ENCODE assay signal across 9 cellular contexts in genomic region chr1:157105988-157106812, GRCh38. TPM values are rescaled to one million over a fixed set of nuclear protein-coding genes. Genes with fewer than 3 reads are reported as not detected.
DNase-seq lines count a peak whose midpoint lies in the region; ATAC-seq, FAIRE-seq and TF ChIP-seq lines count a peak whose summit lies in the region.
"Had no signal": no experiment of that assay in that cellular context is flagged by ENCODE, and none has a peak within 500 bp of the region (broad histone marks: within the 10 kb centered on the region; RNA-seq: fewer than 3 reads in every experiment).

No MANE protein-coding gene starts in this region.

- H3K27me3 ChIP-seq in skeletal muscle satellite cell (ENCODE audit: control insufficient read depth, insufficient read depth, low read length), result peaks cover 35% of the 10 kb centered on the region

- H3K4me2 ChIP-seq in A549, result peak overlapping the region; percentile 36; the same call in 2 of the 3 replicates
- peak overlapping the region; percentile 45 for H3K4me2 ChIP-seq in skeletal muscle satellite cell (ENCODE audit: low read length)

- no peaks in the 10 kb centered on the region for H3K36me3 ChIP-seq in skeletal muscle satellite cell (ENCODE audit: insufficient read depth, low read length)

- peaks cover 19% of the 10 kb centered on the region for H3K4me1 ChIP-seq in A549
- H3K4me1 ChIP-seq in skeletal muscle satellite cell (ENCODE audit: control insufficient read depth, insufficient read depth, low read length), result peaks cover 15% of the 10 kb centered on the region

- no peaks in the 10 kb centered on the region for H3K9me3 ChIP-seq in A549
- H3K9me3 ChIP-seq in skeletal muscle satellite cell (replicated peaks; ENCODE audit: low read length), result no peaks in the 10 kb centered on the region

- no peak for TF ChIP-seq CTCF in A549 (IDR thresholded peaks at IDR 0.05)

- TF ChIP-seq EP300 in A549 (IDR thresholded peaks at IDR 0.05), result no peak

- no peak for TF ChIP-seq POLR2A in A549 (IDR thresholded peaks at IDR 0.05; ENCODE audit: low read length)

- whole genome bisulfite sequencing in A549 (ENCODE audit: missing lambda C conversion rate), result 27% methylated on average over 2 of the region's 6 CpGs

- H3K27ac ChIP-seq in A549, result peak overlapping the region; percentile 24 to 73; a peak in 4 of 6 replicates

- peak overlapping the region; percentile 16 for H3K9ac ChIP-seq in skeletal muscle satellite cell (ENCODE audit: low read depth, low read length)

- H3K4me3 ChIP-seq in A549 (no peak overlapping the region), skeletal muscle satellite cell (ENCODE audit: low read length) (peak overlapping the region; percentile 32)

- FAIRE-seq in A549 (lab: Jason Lieb, UNC), result no peak

- POLR2A ChIA-PET in A549 (lab: Yijun Ruan, JAX), result interaction anchor here (1.1 kb wide), 1 partner anchor 15 kb away, joined by 3 read pairs; no protein-coding TSS in a partner anchor

- no peak for TF ChIP-seq RAD21 in A549 (conservative IDR thresholded peaks at IDR 0.05 in 1 of 2, IDR thresholded peaks at IDR 0.05 in 1 of 2)

- peak; percentile 40 to 67 for DNase-seq in A549 (ENCODE audit: low read depth in 1 of 2, low spot score in 1 of 2)
- DNase-seq in RPMI8226, result peak; percentile 79
- DNase-seq in fibroblast of peridontal ligament (ENCODE audit: extremely low read depth), result peak; percentile 70
- no peak for DNase-seq in effector CD8-positive, alpha-beta T cell (lab: John Stamatoyannopoulos, UW)
- DNase-seq in activated CD4-positive, alpha-beta T cell treated with anti-CD3 and anti-CD28 coated beads for 4 hours, result no peak

- CTCF ChIA-PET in A549 (lab: Yijun Ruan, JAX), result interaction anchor here (0.9 to 11.4 kb wide), 4 partner anchors 9 to 68 kb away, joined by 3 to 104 read pairs (median 4); no protein-coding TSS in a partner anchor

- ATAC-seq in A549, result peak; percentile 71 to 79
- peak; percentile 92 for ATAC-seq in GM18502 (IDR thresholded peaks at IDR 0.05; ENCODE audit: poor library complexity, unreplicated experiment)
- peak; percentile 62 for ATAC-seq in HG02938 (IDR thresholded peaks at IDR 0.05; ENCODE audit: unreplicated experiment)

TF ChIP-seq in A549, 52 proteins besides CTCF, POLR2A, EP300 and RAD21:
- TF ChIP-seq FOSL2 (IDR thresholded peaks at IDR 0.05) (no peak), FOSL2 (CRISPR knock-in tag; IDR thresholded peaks at IDR 0.05) (peak; percentile 13; the same call in 1 of the 2 replicates), JUN (IDR thresholded peaks at IDR 0.05) (no peak)

RNA-seq across cellular contexts. Expression of gene ETV3L, which starts 6.6 kb away (rescaled TPM):
- polyA plus RNA-seq in A549 (2011; rRNA removed) (not detected in 2 replicates), A549 (2017; fragmentation: RNase III; extraction: RNeasy Plus Mini Kit Qiagen cat#74134 plus additional on column Dnase treatment) (not detected in 3 replicates)
- not detected in 2 replicates for polyA plus RNA-seq in A549 (2012; cell fraction: cytosol; rRNA removed)
- not detected in 2 replicates for polyA plus RNA-seq in A549 (2012; cell fraction: nucleus; rRNA removed)
- not detected in 2 replicates for polyA minus RNA-seq in A549 (2011; rRNA and poly(A)+ RNA removed)
- not detected in 2 replicates for total RNA-seq in skeletal muscle satellite cell (2012; rRNA removed)
- total RNA-seq: dermis microvascular lymphatic vessel endothelial cell had no signal

RNA-seq across cellular contexts. Expression of gene ETV3, which starts 32.0 kb away (rescaled TPM):
- polyA plus RNA-seq in A549 (2011; rRNA removed), result 12.3 and 14.5 TPM in 2 replicates
- polyA plus RNA-seq in A549 (2012; cell fraction: cytosol; rRNA removed), result 3.5 and 3.9 TPM in 2 replicates
- polyA plus RNA-seq in A549 (2012; cell fraction: nucleus; rRNA removed), result 3.6 and 5.2 TPM in 2 replicates
- 10.2 to 11.1 TPM (median 11.1 TPM) in 3 replicates for polyA plus RNA-seq in A549 (2017; fragmentation: RNase III; extraction: RNeasy Plus Mini Kit Qiagen cat#74134 plus additional on column Dnase treatment)
- 27.8 and 30.7 TPM in 2 replicates for polyA minus RNA-seq in A549 (2011; rRNA and poly(A)+ RNA removed)
- total RNA-seq in skeletal muscle satellite cell (2012; rRNA removed), result 7.4 and 11.2 TPM in 2 replicates

Comparison
In these comparisons a context has a peak if more than half of its experiments do, and no peak if none do; other contexts are left out.
1. DNase-seq: peak in A549 (2 of 2), RPMI8226 (single experiment) and fibroblast of peridontal ligament (single experiment); none in effector CD8-positive, alpha-beta T cell (single experiment) and activated CD4-positive, alpha-beta T cell treated with anti-CD3 and anti-CD28 coated beads for 4 hours (0 of 2).
2. Peak in every context shown above with its lines, with median percentiles within 50 percentile points of each other: ATAC-seq.